In the genomic region with DNA sequence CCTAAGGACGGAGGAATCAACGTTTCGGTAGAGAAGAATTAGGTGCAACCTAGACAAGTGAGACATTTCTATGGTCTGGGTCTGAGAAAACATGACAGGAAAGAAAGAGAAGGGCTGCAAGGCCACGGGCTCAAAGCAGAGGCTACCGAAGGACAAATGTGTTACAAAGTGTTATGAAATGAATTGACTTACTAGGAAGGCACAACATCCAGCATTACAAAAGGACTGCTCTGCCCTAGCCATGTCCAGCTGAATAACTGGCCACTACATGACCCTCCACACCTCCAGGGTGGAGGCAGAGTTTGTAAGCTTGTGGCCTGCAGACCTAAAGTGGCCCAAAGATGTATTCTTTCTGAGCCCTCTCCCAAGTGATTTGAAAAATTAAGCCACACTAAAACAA, we compare ENCODE assay signal across 23 cellular contexts.
"Had no signal": no experiment of that assay in that cellular context is flagged by ENCODE, and none has a peak within 500 bp of the region (broad histone marks: within the 10 kb centered on the region; RNA-seq: fewer than 3 reads in every experiment).

No MANE protein-coding gene starts in this region.

- H3K27me3 ChIP-seq: hepatocyte, neutrophil, pancreas, sigmoid colon, spleen, thyroid gland, upper lobe of right lung had no signal

- H3K27ac Mint-ChIP-seq: activated naive CD8-positive, alpha-beta T cell treated with anti-CD3 and anti-CD28 coated beads, Interleukin-2, amount 10 ng/mL, durations not matched to agents 7 days and 5 days; activated T-cell treated with anti-CD3 and anti-CD28 coated beads, Interleukin-2, amount 50 U/mL, for 24 hours; activated T-helper 2 cell treated with anti-CD3 and anti-CD28 coated beads, Interferon-gamma antibody, Interleukin-2, Interleukin-4, amounts not matched to agents 10 μg/mL and 5 μg/mL and 100 μg/mL, durations not matched to agents 14 hours and 24 hours and 36 hours; endodermal cell; memory B cell; natural killer cell treated with Interleukin-12 subunit alpha and Interleukin-12 subunit beta and Interleukin-15 and Interleukin-18, amount 100 ng/mL, for 72 hours; WTC11 had no signal

- H3K36me3 ChIP-seq: neutrophil, pancreas, sigmoid colon, spleen, thyroid gland, upper lobe of right lung had no signal

- H3K4me1 Mint-ChIP-seq: activated naive CD8-positive, alpha-beta T cell treated with anti-CD3 and anti-CD28 coated beads, Interleukin-2, amount 10 ng/mL, durations not matched to agents 7 days and 5 days; endodermal cell; memory B cell; WTC11 had no signal

- H3K36me3 Mint-ChIP-seq: activated naive CD8-positive, alpha-beta T cell treated with anti-CD3 and anti-CD28 coated beads, Interleukin-2, amount 10 ng/mL, durations not matched to agents 7 days and 5 days; natural killer cell treated with Interleukin-12 subunit alpha and Interleukin-12 subunit beta and Interleukin-15 and Interleukin-18, amount 100 ng/mL, for 72 hours; WTC11 had no signal

- ATAC-seq: natural killer cell treated with Interleukin-12 subunit alpha and Interleukin-12 subunit beta and Interleukin-15 and Interleukin-18, amount 100 ng/mL, for 72 hours; WTC11 had no signal

- H3K4me3 ChIP-seq: coronary artery, hepatocyte, pancreas, sigmoid colon, spleen, thyroid gland, upper lobe of right lung had no signal

- H3K9me3 ChIP-seq: neutrophil, pancreas, sigmoid colon, spleen, thyroid gland, upper lobe of right lung had no signal

- H3K4me3 Mint-ChIP-seq: activated naive CD8-positive, alpha-beta T cell treated with anti-CD3 and anti-CD28 coated beads, Interleukin-2, amount 10 ng/mL, durations not matched to agents 7 days and 5 days; activated T-cell treated with anti-CD3 and anti-CD28 coated beads, Interleukin-2, amount 50 U/mL, for 24 hours; endodermal cell; memory B cell; natural killer cell treated with Interleukin-12 subunit alpha and Interleukin-12 subunit beta and Interleukin-15 and Interleukin-18, amount 100 ng/mL, for 72 hours; WTC11 had no signal

- DNase-seq: activated naive CD4-positive, alpha-beta T cell treated with Interleukin-2 at 50 U/mL for 16 hours; activated naive CD8-positive, alpha-beta T cell treated with anti-CD3 and anti-CD28 coated beads, Interleukin-2, amount 10 ng/mL, durations not matched to agents 7 days and 5 days; activated T-cell treated with anti-CD3 and anti-CD28 coated beads, Interleukin-2, amount 50 U/mL, for 24 hours; amniotic stem cell; endodermal cell; glutamatergic neuron; pancreas; sigmoid colon; spleen; stimulated activated CD4-positive, alpha-beta T cell treated with anti-CD3 and anti-CD28 coated beads, Interleukin-4, amount 100 ng/mL, for 1 hour; stimulated activated naive CD4-positive, alpha-beta T cell treated with Interleukin-2 at 50 U/mL for 16 hours; T-helper 1 cell; thyroid gland; upper lobe of right lung had no signal

- H3K79me2 ChIP-seq: hepatocyte had no signal

- H3K27ac ChIP-seq: coronary artery, hepatocyte, neutrophil, pancreas, sigmoid colon, spleen, thyroid gland, upper lobe of right lung had no signal

- H3K4me2 ChIP-seq: hepatocyte had no signal

- H3K9me3 Mint-ChIP-seq: activated naive CD8-positive, alpha-beta T cell treated with anti-CD3 and anti-CD28 coated beads, Interleukin-2, amount 10 ng/mL, durations not matched to agents 7 days and 5 days; activated T-cell treated with anti-CD3 and anti-CD28 coated beads, Interleukin-2, amount 50 U/mL, for 24 hours; activated T-helper 2 cell treated with anti-CD3 and anti-CD28 coated beads, Interferon-gamma antibody, Interleukin-2, Interleukin-4, amounts not matched to agents 10 μg/mL and 5 μg/mL and 100 μg/mL, durations not matched to agents 14 hours and 24 hours and 36 hours; endodermal cell; memory B cell; natural killer cell treated with Interleukin-12 subunit alpha and Interleukin-12 subunit beta and Interleukin-15 and Interleukin-18, amount 100 ng/mL, for 72 hours had no signal

- FAIRE-seq: bronchial epithelial cell, pancreas, TTC549 had no signal

- H2AFZ ChIP-seq: hepatocyte had no signal

- H3K4me1 ChIP-seq: pancreas, sigmoid colon, spleen, thyroid gland, upper lobe of right lung had no signal
